In genomic region chr5:52800394-52801213, GRCh38 we compare ENCODE assay signal across 8 cellular contexts. TPM values are rescaled to one million over a fixed set of nuclear protein-coding genes. Genes with fewer than 3 reads are reported as not detected.
A peak's percentile ranks its signal among the peaks of the same experiment; 100 is the strongest.
DNase-seq lines count a peak whose midpoint lies in the region; ATAC-seq, FAIRE-seq and TF ChIP-seq lines count a peak whose summit lies in the region.

No MANE protein-coding gene starts in this region.

- H3K4me1 ChIP-seq in smooth muscle cell (ENCODE audit: low read depth) = peaks cover 38% of the 10 kb centered on the region

- H3K36me3 Mint-ChIP-seq in WTC11 = peaks cover 6% of the 10 kb centered on the region; the same call in 1 of the 2 replicates

- DNase-seq in GM10266 (ENCODE audit: extremely low spot score) (peak; percentile 15), H4 (ENCODE audit: low spot score) (peak; percentile 68), LHCN-M2 (ENCODE audit: low read depth) (peak; percentile 71), WTC11 (ENCODE audit: low spot score) (peak; percentile 53), caudate nucleus (lab: John Stamatoyannopoulos, UW) (peak in 30 of 61 donors; percentile 9 to 84 (median 48)), inferior parietal cortex (ENCODE audit: extremely low spot score) (peak; percentile 21), smooth muscle cell (lab: John Stamatoyannopoulos, UW; ENCODE audit: unreplicated experiment) (peak; percentile 33), frontal cortex (ENCODE audit: low spot score in 2 of 2) (no peak)

- POLR2A ChIA-PET in WTC11 (lab: Charles Lee) = interaction anchor here (1.2 kb wide), 1 partner anchor 11 kb away, joined by 5 read pairs; no protein-coding TSS in a partner anchor

- peak overlapping the region; percentile 99 for H3K27ac Mint-ChIP-seq in WTC11

- ATAC-seq in WTC11 = peak; percentile 51

- no peak for FAIRE-seq in frontal cortex (lab: Jason Lieb, UNC)

- no peaks in the 10 kb centered on the region for H3K9me3 ChIP-seq in smooth muscle cell (replicated peaks; ENCODE audit: low read depth)

- peak overlapping the region; percentile 56 for H3K4me3 ChIP-seq in smooth muscle cell

- H3F3A ChIP-seq in smooth muscle cell (ENCODE audit: low read depth) = peaks cover 29% of the 10 kb centered on the region

- no peaks in the 10 kb centered on the region for H3K27me3 ChIP-seq in smooth muscle cell (ENCODE audit: low read depth)

- H3K9ac ChIP-seq in smooth muscle cell (ENCODE audit: low read depth) = peak overlapping the region; percentile 88

- peaks cover 61% of the 10 kb centered on the region for H3K4me1 Mint-ChIP-seq in WTC11

- no peaks in the 10 kb centered on the region for H3K27me3 Mint-ChIP-seq in WTC11 (ENCODE audit: low read depth)

- H3K4me2 ChIP-seq in smooth muscle cell = peak overlapping the region; percentile 85

- TF ChIP-seq CTCF in GM10266 (IDR thresholded peaks at IDR 0.05; ENCODE audit: control insufficient read depth, insufficient read depth, low read depth, missing control alignments) (no peak), WTC11 (IDR thresholded peaks at IDR 0.05) (no peak), smooth muscle cell (IDR thresholded peaks at IDR 0.05; ENCODE audit: borderline replicate concordance, insufficient read depth, poor library complexity, severe bottlenecking) (no peak)

- 2% methylated on average over 31 of the region's 31 CpGs for WGBS in smooth muscle cell (ENCODE audit: low lambda C conversion rate)

- CTCF ChIA-PET in WTC11 (lab: Charles Lee) = interaction anchor here (1.0 to 3.8 kb wide), 3 partner anchors 13 to 114 kb away, joined by 3 to 25 read pairs (median 3); partner anchors contain the start of genes ITGA1 and PELO

- peak overlapping the region; percentile 74 for H3K27ac ChIP-seq in caudate nucleus (ENCODE audit: low read depth, low read length)
- peak overlapping the region; percentile 94 for H3K27ac ChIP-seq in smooth muscle cell (ENCODE audit: low read depth)

- no peaks in the 10 kb centered on the region for H3K9me3 Mint-ChIP-seq in WTC11

- peaks cover 86% of the 10 kb centered on the region for H3K79me2 ChIP-seq in smooth muscle cell (ENCODE audit: low read depth)

- H4K20me1 ChIP-seq in smooth muscle cell (ENCODE audit: low read depth) = peaks cover 48% of the 10 kb centered on the region

- H3K4me3 Mint-ChIP-seq in WTC11 = peak overlapping the region; percentile 91

- no peak overlapping the region for H2AFZ ChIP-seq in smooth muscle cell (ENCODE audit: low read depth)

- H3K36me3 ChIP-seq in smooth muscle cell (ENCODE audit: low read depth) = no peaks in the 10 kb centered on the region

TF ChIP-seq in WTC11, 78 proteins besides CTCF, POLR2A, EP300 and RAD21:
- no peak for TF ChIP-seq ATF3 (CRISPR knock-in tag; conservative IDR thresholded peaks at IDR 0.05)
- TF ChIP-seq ELF4 (CRISPR knock-in tag; IDR thresholded peaks at IDR 0.05; ENCODE audit: low read depth) = no peak
- TF ChIP-seq, protein P1, sequence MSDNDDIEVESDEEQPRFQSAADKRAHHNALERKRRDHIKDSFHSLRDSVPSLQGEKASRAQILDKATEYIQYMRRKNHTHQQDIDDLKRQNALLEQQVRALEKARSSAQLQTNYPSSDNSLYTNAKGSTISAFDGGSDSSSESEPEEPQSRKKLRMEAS (CRISPR knock-in tag; IDR thresholded peaks at IDR 0.05) = peak; percentile 60
- TF ChIP-seq SP1 (CRISPR knock-in tag; conservative IDR thresholded peaks at IDR 0.05) = 0 out of 2 replicates have a peak, but pooled peaks have one; percentile 3
- 0 out of 2 replicates have a peak, but pooled peaks have one; percentile 5 for TF ChIP-seq ETV6 (CRISPR knock-in tag; IDR thresholded peaks at IDR 0.05)
- TF ChIP-seq, protein P2, sequence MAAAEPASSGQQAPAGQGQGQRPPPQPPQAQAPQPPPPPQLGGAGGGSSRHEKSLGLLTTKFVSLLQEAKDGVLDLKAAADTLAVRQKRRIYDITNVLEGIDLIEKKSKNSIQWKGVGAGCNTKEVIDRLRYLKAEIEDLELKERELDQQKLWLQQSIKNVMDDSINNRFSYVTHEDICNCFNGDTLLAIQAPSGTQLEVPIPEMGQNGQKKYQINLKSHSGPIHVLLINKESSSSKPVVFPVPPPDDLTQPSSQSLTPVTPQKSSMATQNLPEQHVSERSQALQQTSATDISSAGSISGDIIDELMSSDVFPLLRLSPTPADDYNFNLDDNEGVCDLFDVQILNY (CRISPR knock-in tag; IDR thresholded peaks at IDR 0.05) = no peak; the same call in 1 of the 2 replicates
- TF ChIP-seq ZNF512 (CRISPR knock-in tag; IDR thresholded peaks at IDR 0.05; ENCODE audit: borderline replicate concordance) = no peak
- TF ChIP-seq HMGXB4 (CRISPR knock-in tag; IDR thresholded peaks at IDR 0.05) = 0 out of 2 replicates have a peak, but pooled peaks have one; percentile 12
- no peak for TF ChIP-seq ZNF263 (CRISPR knock-in tag; IDR thresholded peaks at IDR 0.05; ENCODE audit: low read depth)
- TF ChIP-seq FOXP1 (CRISPR knock-in tag; IDR thresholded peaks at IDR 0.05; ENCODE audit: borderline replicate concordance) = peak; percentile 73; the same call in 1 of the 2 replicates
- TF ChIP-seq NFE2L1 (CRISPR knock-in tag; IDR thresholded peaks at IDR 0.05) = peak; percentile 95
- no peak for TF ChIP-seq JAZF1 (CRISPR knock-in tag; IDR thresholded peaks at IDR 0.05)
- no peak for TF ChIP-seq FOXK1 (CRISPR knock-in tag; IDR thresholded peaks at IDR 0.05)

RNA-seq across cellular contexts. Expression of gene ITGA1, which starts 12.9 kb away (rescaled TPM):
- 16.0 and 23.8 TPM in 2 replicates for total RNA-seq in H4 (2014; rRNA removed; shearing (Covaris generic))
- 4.3 and 14.8 TPM in 2 replicates for total RNA-seq in LHCN-M2 (2014; rRNA removed)
- 4.2 TPM for polyA plus RNA-seq in LHCN-M2 (2012)
- 4.1 to 6.5 TPM (median 4.6 TPM) in 3 replicates for total RNA-seq in WTC11 (2021)
- 202 and 250 TPM in 2 replicates for total RNA-seq in smooth muscle cell
- 62.6 and 85.2 TPM in 2 replicates for polyA plus RNA-seq in smooth muscle cell
- total RNA-seq in frontal cortex = 4.5 TPM

RNA-seq across cellular contexts. Expression of gene PELO, which starts 12.9 kb away (rescaled TPM):
- 24.4 and 25.7 TPM in 2 replicates for total RNA-seq in H4 (2014; rRNA removed; shearing (Covaris generic))
- total RNA-seq in LHCN-M2 (2014; rRNA removed) = 16.0 and 18.3 TPM in 2 replicates
- polyA plus RNA-seq in LHCN-M2 (2012) = 16.1 TPM
- 13.6 to 18.7 TPM (median 17.8 TPM) in 3 replicates for total RNA-seq in WTC11 (2021)
- total RNA-seq in smooth muscle cell = 37.0 and 41.3 TPM in 2 replicates
- 66.1 and 88.2 TPM in 2 replicates for polyA plus RNA-seq in smooth muscle cell
- total RNA-seq in frontal cortex = 33.0 TPM

Comparison
In these comparisons a context has a peak if more than half of its experiments do, and no peak if none do; other contexts are left out.
1. DNase-seq: peak in GM10266 (single experiment), H4 (single experiment), LHCN-M2 (single experiment), WTC11 (single experiment), inferior parietal cortex (single experiment) and smooth muscle cell (single experiment); none in frontal cortex (0 of 2).